ENCODE assay signal across 27 cellular contexts in the genomic region with DNA sequence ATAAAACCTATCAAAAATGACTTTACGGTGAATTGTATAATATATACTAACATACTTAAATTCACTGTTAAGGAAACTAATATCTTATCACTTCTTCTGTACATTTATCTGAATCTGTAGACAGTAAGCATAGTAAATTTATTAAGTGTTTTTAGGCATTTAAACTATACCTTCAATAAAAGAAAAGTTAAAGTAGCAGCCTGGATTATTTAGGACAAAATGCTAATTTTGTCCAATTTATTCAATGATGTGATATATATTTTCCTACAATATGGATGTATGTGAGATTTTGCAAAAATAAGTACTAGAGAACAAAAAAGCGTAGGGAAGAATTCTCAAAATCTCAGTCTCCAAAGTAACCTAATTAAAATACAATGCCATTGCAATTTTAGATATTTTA.
"Had no signal": no experiment of that assay in that cellular context is flagged by ENCODE, and none has a peak within 500 bp of the region (broad histone marks: within the 10 kb centered on the region; RNA-seq: fewer than 3 reads in every experiment).

No MANE protein-coding gene starts in this region.

- H3K27ac ChIP-seq: stomach, suprapubic skin, testis, thoracic aorta, thyroid gland, tibial artery, tibial nerve, transverse colon, upper lobe of left lung, upper lobe of right lung, uterus, vagina had no signal

- H3K4me3 ChIP-seq: stomach, suprapubic skin, testis, thoracic aorta, thyroid gland, tibial artery, tibial nerve, transverse colon, upper lobe of left lung, upper lobe of right lung, uterus, vagina had no signal

- H3K36me3 ChIP-seq: stomach, suprapubic skin, thoracic aorta, thyroid gland, tibial artery, tibial nerve, transverse colon, upper lobe of left lung, upper lobe of right lung, uterus, vagina had no signal

- FAIRE-seq: urothelium cell line had no signal

- H3K9me3 ChIP-seq: stomach, suprapubic skin, testis, thoracic aorta, thyroid gland, tibial artery, transverse colon, upper lobe of left lung, upper lobe of right lung, uterus, vagina had no signal

- H3K4me1 ChIP-seq: stomach, suprapubic skin, testis, thyroid gland, tibial artery, tibial nerve, transverse colon, upper lobe of left lung, upper lobe of right lung, uterus, vagina had no signal

- H3K27me3 ChIP-seq: stomach, suprapubic skin, testis, thyroid gland, tibial artery, tibial nerve, transverse colon, upper lobe of left lung, upper lobe of right lung, uterus, vagina had no signal

- DNase-seq: stimulated activated CD4-positive, alpha-beta T cell treated with anti-CD3 and anti-CD28 coated beads, Interleukin-2, amount 100 ng/mL, for 48 hours; stimulated activated CD4-positive, alpha-beta T cell treated with anti-CD3 and anti-CD28 coated beads, Interleukin-4, amount 100 ng/mL, for 1 hour; stimulated activated CD4-positive, alpha-beta T cell treated with anti-CD3 and anti-CD28 coated beads, Interleukin-4, amount 100 ng/mL, for 24 hours; stimulated activated CD4-positive, alpha-beta T cell treated with anti-CD3 and anti-CD28 coated beads, Interleukin-4, amount 100 ng/mL, for 4 hours; stimulated activated CD8-positive, alpha-beta memory T cell treated with anti-CD3 and anti-CD28 coated beads, Interleukin-4, amount 100 ng/mL, for 48 hours; stimulated activated naive B cell treated with anti-CD40 and anti-IgM and Interleukin-4, amounts not matched to agents 10 μg/mL and 1 μg/mL and 100 μg/mL, for 72 hours; stimulated activated naive CD4-positive, alpha-beta T cell; stimulated activated naive CD4-positive, alpha-beta T cell treated with Interleukin-2 at 50 U/mL for 16 hours; stimulated activated naive CD8-positive, alpha-beta T cell treated with anti-CD3 and anti-CD28 coated beads, Interleukin-15, amount 100 ng/mL, for 72 hours; stimulated activated naive CD8-positive, alpha-beta T cell treated with anti-CD3 and anti-CD28 coated beads, Interleukin-15, Interleukin-2, amounts not matched to agents 100 U/mL and 50 U/mL, for 24 hours; stomach; substantia nigra; testis; thyroid gland; tibial artery; transverse colon; trophoblast cell; upper lobe of left lung; upper lobe of right lung; uterus had no signal

- ATAC-seq: stimulated activated effector memory CD8-positive, alpha-beta T cell treated with anti-CD3 and anti-CD28 coated beads, Interleukin-12 subunit alpha, Interleukin-12 subunit beta, amount 100 ng/mL, for 72 hours; stimulated activated memory B cell treated with anti-CD40 and anti-IgM and Interleukin-4, amounts not matched to agents 10 μg/mL and 1 μg/mL and 100 μg/mL, for 72 hours; stimulated activated naive B cell treated with anti-CD40 and anti-IgM and Interleukin-4, amounts not matched to agents 10 μg/mL and 1 μg/mL and 100 μg/mL, for 72 hours; stimulated activated naive CD8-positive, alpha-beta T cell treated with anti-CD3 and anti-CD28 coated beads, Interleukin-15, amount 100 ng/mL, for 72 hours; stimulated activated naive CD8-positive, alpha-beta T cell treated with anti-CD3 and anti-CD28 coated beads, Interleukin-15, Interleukin-2, amounts not matched to agents 100 U/mL and 50 U/mL, for 24 hours; upper lobe of right lung had no signal
